In genomic region chr2:180876506-180876905, GRCh38 we compare ENCODE assay signal across 17 cellular contexts.
DNase-seq lines count a peak whose midpoint lies in the region; FAIRE-seq and TF ChIP-seq lines count a peak whose summit lies in the region.
"Had no signal": no experiment of that assay in that cellular context is flagged by ENCODE, and none has a peak within 500 bp of the region (broad histone marks: within the 10 kb centered on the region; RNA-seq: fewer than 3 reads in every experiment).

No MANE protein-coding gene starts in this region.

- H3K9me3 ChIP-seq in astrocyte (ENCODE audit: insufficient read depth, low read depth, low read length): no peaks in the 10 kb centered on the region
- H3K9me3 ChIP-seq: BE2C had no signal

- peaks cover 5% of the 10 kb centered on the region for H3K4me1 Mint-ChIP-seq in astrocyte (ENCODE audit: low read depth, unreplicated experiment)
- H3K4me1 Mint-ChIP-seq: CD4-positive, CD25-positive, alpha-beta regulatory T cell; CD8-positive, alpha-beta memory T cell; GM23338 had no signal

- no peaks in the 10 kb centered on the region for H4K20me1 ChIP-seq in astrocyte (ENCODE audit: insufficient read depth, low read length)

- no peak overlapping the region for H3K4me2 ChIP-seq in astrocyte (ENCODE audit: low read length)
- H3K4me2 ChIP-seq: GM23338 had no signal

- H3K4me1 ChIP-seq in astrocyte (ENCODE audit: insufficient read depth, low read length): no peaks in the 10 kb centered on the region
- H3K4me1 ChIP-seq: BE2C had no signal

- H3K27ac ChIP-seq in astrocyte (ENCODE audit: low read depth, low read length): no peak overlapping the region

- in situ Hi-C loops in G401 (cut with HindIII; ENCODE audit: low sequenced_read_pairs): no loop called here

- no peak overlapping the region for H2AFZ ChIP-seq in astrocyte (ENCODE audit: low read depth, low read length)
- H2AFZ ChIP-seq: GM23338 had no signal

- no peaks in the 10 kb centered on the region for H3K27me3 ChIP-seq in astrocyte (ENCODE audit: insufficient read depth, low read length)
- H3K27me3 ChIP-seq: BE2C had no signal

- no peaks in the 10 kb centered on the region for H3K36me3 ChIP-seq in astrocyte (ENCODE audit: insufficient read depth, low read length)
- H3K36me3 ChIP-seq: BE2C had no signal

- H3K9ac ChIP-seq in astrocyte (ENCODE audit: low read length): no peak overlapping the region

- no peak for TF ChIP-seq CTCF in astrocyte (IDR thresholded peaks at IDR 0.05; ENCODE audit: insufficient read depth, low read depth, low read length)

- no peaks in the 10 kb centered on the region for H3K27me3 Mint-ChIP-seq in astrocyte (ENCODE audit: low read depth, unreplicated experiment)

- H3K79me2 ChIP-seq in astrocyte (ENCODE audit: insufficient read depth, low read length): no peaks in the 10 kb centered on the region

- no peak overlapping the region for H3K27ac Mint-ChIP-seq in astrocyte (ENCODE audit: unreplicated experiment)
- H3K27ac Mint-ChIP-seq: CD4-positive, CD25-positive, alpha-beta regulatory T cell; CD8-positive, alpha-beta memory T cell; GM23338 had no signal

- no peaks in the 10 kb centered on the region for H3K36me3 Mint-ChIP-seq in astrocyte (ENCODE audit: low read depth, unreplicated experiment)
- H3K36me3 Mint-ChIP-seq: CD4-positive, CD25-positive, alpha-beta regulatory T cell; CD8-positive, alpha-beta memory T cell had no signal

- peak; percentile 3 for DNase-seq in GM04504 (ENCODE audit: low read depth)
- peak; percentile 83 for DNase-seq in astrocyte (ENCODE audit: low read depth)
- peak; percentile 54 for DNase-seq in fibroblast of peridontal ligament (ENCODE audit: extremely low read depth)
- DNase-seq in stromal cell of bone marrow (ENCODE audit: low read depth): peak; percentile 61
- DNase-seq in G401 (ENCODE audit: low spot score): no peak
- no peak for DNase-seq in activated T-cell treated with anti-CD3 and anti-CD28 coated beads for 4 hours
- no peak for DNase-seq in NCI-H510A (lab: John Stamatoyannopoulos, UW)
- DNase-seq: BE2C; C1 segment of cervical spinal cord; CD4-positive, CD25-positive, alpha-beta regulatory T cell; CD8-positive, alpha-beta memory T cell; COR-L47; DMS 273 treated with DMSO at 0.1 percent for 48 hours; GF-D8; HCEC 1CT had no signal

- no peak for FAIRE-seq in astrocyte (lab: Jason Lieb, UNC)
- FAIRE-seq: GM12878 had no signal

- H3K9me3 Mint-ChIP-seq in astrocyte (ENCODE audit: unreplicated experiment): peaks cover 3% of the 10 kb centered on the region
- H3K9me3 Mint-ChIP-seq: GM23338 had no signal

- H3K4me3 Mint-ChIP-seq in astrocyte (ENCODE audit: unreplicated experiment): no peak overlapping the region
- H3K4me3 Mint-ChIP-seq: CD4-positive, CD25-positive, alpha-beta regulatory T cell; CD8-positive, alpha-beta memory T cell; GM23338 had no signal

- no peak overlapping the region for H3K4me3 ChIP-seq in astrocyte (ENCODE audit: insufficient read depth, low read depth, low read length)
- H3K4me3 ChIP-seq: GM12878, GM23338 had no signal

Comparison
In these comparisons a context has a peak if more than half of its experiments do, and no peak if none do; other contexts are left out.
1. DNase-seq: peak in GM04504 (single experiment), astrocyte (single experiment), fibroblast of peridontal ligament (single experiment) and stromal cell of bone marrow (single experiment); none in G401 (single experiment), activated T-cell treated with anti-CD3 and anti-CD28 coated beads for 4 hours (single experiment) and NCI-H510A (single experiment).